ENCODE assay signal across 1 cellular context in the genomic region with DNA sequence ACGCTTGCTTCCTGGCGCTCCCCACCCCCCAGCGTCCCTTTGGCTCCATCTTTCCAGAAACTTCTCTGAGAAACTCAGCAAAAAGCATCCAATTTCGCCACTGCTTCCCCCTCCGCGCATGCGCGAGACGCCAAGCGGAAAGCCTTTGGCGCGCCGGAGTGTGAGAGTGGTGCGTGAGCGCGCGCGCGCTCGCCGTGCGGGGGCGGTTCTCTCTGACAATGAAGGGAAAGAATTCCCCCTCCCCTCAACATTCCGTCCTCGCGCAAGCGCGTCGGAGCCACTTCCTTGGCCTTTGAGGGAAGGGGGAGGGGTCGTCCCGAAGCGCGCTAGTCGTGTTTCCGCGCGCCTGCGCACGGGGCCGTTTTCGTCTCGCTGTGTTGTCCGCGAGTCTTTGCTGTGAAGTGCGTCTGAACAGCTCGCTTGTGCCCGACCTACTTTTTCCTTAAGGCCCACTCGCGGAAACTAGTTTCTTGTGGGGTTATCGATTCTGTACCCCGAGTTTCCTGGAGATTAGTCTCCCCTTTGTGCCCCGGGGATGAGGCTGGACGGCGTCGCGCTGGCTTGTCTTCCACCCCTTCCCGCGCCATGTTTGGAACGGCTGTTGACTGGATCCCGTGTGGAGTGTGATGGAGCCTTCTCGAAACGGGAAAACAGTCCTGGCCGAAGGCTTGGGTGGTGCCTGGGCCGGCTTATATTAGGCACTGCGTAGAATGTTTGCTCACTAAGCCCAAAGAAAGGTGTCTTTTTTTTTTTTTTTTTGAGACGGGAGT.
TF ChIP-seq lines count a peak whose summit lies in the region.

No MANE protein-coding gene starts in this region.

TF ChIP-seq in SK-N-SH, 30 proteins besides CTCF, POLR2A, EP300 and RAD21 (continued from another document):
- TF ChIP-seq, protein P1, sequence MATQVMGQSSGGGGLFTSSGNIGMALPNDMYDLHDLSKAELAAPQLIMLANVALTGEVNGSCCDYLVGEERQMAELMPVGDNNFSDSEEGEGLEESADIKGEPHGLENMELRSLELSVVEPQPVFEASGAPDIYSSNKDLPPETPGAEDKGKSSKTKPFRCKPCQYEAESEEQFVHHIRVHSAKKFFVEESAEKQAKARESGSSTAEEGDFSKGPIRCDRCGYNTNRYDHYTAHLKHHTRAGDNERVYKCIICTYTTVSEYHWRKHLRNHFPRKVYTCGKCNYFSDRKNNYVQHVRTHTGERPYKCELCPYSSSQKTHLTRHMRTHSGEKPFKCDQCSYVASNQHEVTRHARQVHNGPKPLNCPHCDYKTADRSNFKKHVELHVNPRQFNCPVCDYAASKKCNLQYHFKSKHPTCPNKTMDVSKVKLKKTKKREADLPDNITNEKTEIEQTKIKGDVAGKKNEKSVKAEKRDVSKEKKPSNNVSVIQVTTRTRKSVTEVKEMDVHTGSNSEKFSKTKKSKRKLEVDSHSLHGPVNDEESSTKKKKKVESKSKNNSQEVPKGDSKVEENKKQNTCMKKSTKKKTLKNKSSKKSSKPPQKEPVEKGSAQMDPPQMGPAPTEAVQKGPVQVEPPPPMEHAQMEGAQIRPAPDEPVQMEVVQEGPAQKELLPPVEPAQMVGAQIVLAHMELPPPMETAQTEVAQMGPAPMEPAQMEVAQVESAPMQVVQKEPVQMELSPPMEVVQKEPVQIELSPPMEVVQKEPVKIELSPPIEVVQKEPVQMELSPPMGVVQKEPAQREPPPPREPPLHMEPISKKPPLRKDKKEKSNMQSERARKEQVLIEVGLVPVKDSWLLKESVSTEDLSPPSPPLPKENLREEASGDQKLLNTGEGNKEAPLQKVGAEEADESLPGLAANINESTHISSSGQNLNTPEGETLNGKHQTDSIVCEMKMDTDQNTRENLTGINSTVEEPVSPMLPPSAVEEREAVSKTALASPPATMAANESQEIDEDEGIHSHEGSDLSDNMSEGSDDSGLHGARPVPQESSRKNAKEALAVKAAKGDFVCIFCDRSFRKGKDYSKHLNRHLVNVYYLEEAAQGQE (IDR thresholded peaks at IDR 0.05; ENCODE audit: low read depth, low read length): 0 out of 2 replicates have a peak, but pooled peaks have one; percentile 42
- TF ChIP-seq, protein P2, sequence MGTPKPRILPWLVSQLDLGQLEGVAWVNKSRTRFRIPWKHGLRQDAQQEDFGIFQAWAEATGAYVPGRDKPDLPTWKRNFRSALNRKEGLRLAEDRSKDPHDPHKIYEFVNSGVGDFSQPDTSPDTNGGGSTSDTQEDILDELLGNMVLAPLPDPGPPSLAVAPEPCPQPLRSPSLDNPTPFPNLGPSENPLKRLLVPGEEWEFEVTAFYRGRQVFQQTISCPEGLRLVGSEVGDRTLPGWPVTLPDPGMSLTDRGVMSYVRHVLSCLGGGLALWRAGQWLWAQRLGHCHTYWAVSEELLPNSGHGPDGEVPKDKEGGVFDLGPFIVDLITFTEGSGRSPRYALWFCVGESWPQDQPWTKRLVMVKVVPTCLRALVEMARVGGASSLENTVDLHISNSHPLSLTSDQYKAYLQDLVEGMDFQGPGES (IDR thresholded peaks at IDR 0.05; ENCODE audit: low read depth, low read length): no peak
- TF ChIP-seq CHD2 (IDR thresholded peaks at IDR 0.05; ENCODE audit: low read length, partially characterized antibody) (peak; percentile 88), JUND (IDR thresholded peaks at IDR 0.05) (no peak), TEAD4 (IDR thresholded peaks at IDR 0.05; ENCODE audit: borderline replicate concordance, insufficient read depth) (no peak)
